27 cellular contexts compared by ENCODE assay signal in the genomic region with DNA sequence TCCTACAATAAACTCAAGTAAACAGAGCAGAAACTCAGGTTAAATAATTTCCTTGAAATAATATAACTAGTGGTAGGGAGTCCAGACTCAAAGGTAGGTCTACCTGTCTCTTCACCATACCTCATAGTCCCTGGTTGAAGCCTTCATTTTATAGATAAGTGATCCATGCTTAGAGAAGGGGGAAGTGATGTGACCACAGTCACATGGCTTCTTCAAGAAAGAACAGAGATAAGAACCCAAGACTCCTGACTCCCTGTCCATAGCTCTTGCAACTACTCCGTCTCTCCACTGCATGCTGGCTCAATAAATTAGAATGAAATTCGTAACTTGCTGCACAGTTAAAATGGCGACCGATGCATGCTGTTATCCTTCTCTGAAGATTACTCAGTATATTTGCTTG.
"Had no signal": no experiment of that assay in that cellular context is flagged by ENCODE, and none has a peak within 500 bp of the region (broad histone marks: within the 10 kb centered on the region; RNA-seq: fewer than 3 reads in every experiment).

No MANE protein-coding gene starts in this region.

- H3K27ac Mint-ChIP-seq: activated naive CD8-positive, alpha-beta T cell; activated T-cell treated with anti-CD3 and anti-CD28 coated beads, Interleukin-2, amount 50 U/mL, for 24 hours; activated T-helper 17 cell treated with anti-CD3 and anti-CD28 coated beads, Interleukin-2, amount 50 U/mL, for 72 hours; effector memory CD8-positive, alpha-beta T cell; nephron; T-helper 17 cell had no signal

- H3K27me3 ChIP-seq: breast epithelium, colonic mucosa, dorsolateral prefrontal cortex, esophagus squamous epithelium, gastroesophageal sphincter, pancreas, right atrium auricular region, spleen, upper lobe of right lung had no signal

- H3K27me3 Mint-ChIP-seq: activated naive CD8-positive, alpha-beta T cell; activated T-cell treated with anti-CD3 and anti-CD28 coated beads, Interleukin-2, amount 50 U/mL, for 24 hours; activated T-helper 17 cell treated with anti-CD3 and anti-CD28 coated beads, Interleukin-2, amount 50 U/mL, for 72 hours; effector memory CD8-positive, alpha-beta T cell; T-helper 17 cell had no signal

- H3K27ac ChIP-seq: breast epithelium, colonic mucosa, dorsolateral prefrontal cortex, esophagus squamous epithelium, gastroesophageal sphincter, pancreas, psoas muscle, right atrium auricular region, spleen, thoracic aorta, upper lobe of right lung had no signal

- H3K4me1 Mint-ChIP-seq: activated T-helper 17 cell treated with anti-CD3 and anti-CD28 coated beads, Interleukin-2, amount 50 U/mL, for 72 hours; nephron had no signal

- ATAC-seq: activated T-helper 17 cell treated with anti-CD3 and anti-CD28 coated beads, Interleukin-2, amount 50 U/mL, for 72 hours; effector memory CD8-positive, alpha-beta T cell; gastroesophageal sphincter; left cardiac atrium; pancreas; psoas muscle; T-helper 17 cell; upper lobe of right lung had no signal

- H3K4me3 Mint-ChIP-seq: activated naive CD8-positive, alpha-beta T cell; activated T-cell treated with anti-CD3 and anti-CD28 coated beads, Interleukin-2, amount 50 U/mL, for 24 hours; activated T-helper 17 cell treated with anti-CD3 and anti-CD28 coated beads, Interleukin-2, amount 50 U/mL, for 72 hours; effector memory CD8-positive, alpha-beta T cell; nephron; T-helper 17 cell had no signal

- H3K4me3 ChIP-seq: breast epithelium, colonic mucosa, dorsolateral prefrontal cortex, esophagus squamous epithelium, gastroesophageal sphincter, pancreas, psoas muscle, right atrium auricular region, spleen, thoracic aorta, upper lobe of right lung had no signal

- H3K9me3 ChIP-seq: breast epithelium, colonic mucosa, esophagus squamous epithelium, gastroesophageal sphincter, pancreas, psoas muscle, right atrium auricular region, spleen, thoracic aorta, upper lobe of right lung had no signal

- DNase-seq: activated CD4-positive, alpha-beta T cell treated with anti-CD3 and anti-CD28 coated beads for 1 hour; activated CD8-positive, alpha-beta memory T cell treated with anti-CD3 and anti-CD28 coated beads for 24 hours; activated CD8-positive, alpha-beta memory T cell treated with anti-CD3 and anti-CD28 coated beads, Interleukin-2, amount 50 U/mL, for 4 hours; activated naive CD4-positive, alpha-beta T cell; activated T-cell treated with anti-CD3 and anti-CD28 coated beads, Interleukin-2, amount 50 U/mL, for 24 hours; amniotic stem cell; colonic mucosa; dorsolateral prefrontal cortex; effector memory CD8-positive, alpha-beta T cell; esophagus squamous epithelium; head of caudate nucleus; islet precursor cell; left cardiac atrium; pancreas; psoas muscle; spleen; stimulated activated CD4-positive, alpha-beta T cell treated with anti-CD3 and anti-CD28 coated beads, Interleukin-4, amount 100 ng/mL, for 1 hour; stimulated activated naive CD4-positive, alpha-beta T cell; T-helper 17 cell; upper lobe of right lung had no signal

- H3K36me3 ChIP-seq: breast epithelium, colonic mucosa had no signal

- H3K9me3 Mint-ChIP-seq: activated T-cell treated with anti-CD3 and anti-CD28 coated beads, Interleukin-2, amount 50 U/mL, for 24 hours; activated T-helper 17 cell treated with anti-CD3 and anti-CD28 coated beads, Interleukin-2, amount 50 U/mL, for 72 hours; effector memory CD8-positive, alpha-beta T cell; nephron had no signal

- H3K4me1 ChIP-seq: breast epithelium, colonic mucosa, gastroesophageal sphincter, pancreas, psoas muscle, right atrium auricular region had no signal
